10 cellular contexts compared by ENCODE assay signal in the genomic region with DNA sequence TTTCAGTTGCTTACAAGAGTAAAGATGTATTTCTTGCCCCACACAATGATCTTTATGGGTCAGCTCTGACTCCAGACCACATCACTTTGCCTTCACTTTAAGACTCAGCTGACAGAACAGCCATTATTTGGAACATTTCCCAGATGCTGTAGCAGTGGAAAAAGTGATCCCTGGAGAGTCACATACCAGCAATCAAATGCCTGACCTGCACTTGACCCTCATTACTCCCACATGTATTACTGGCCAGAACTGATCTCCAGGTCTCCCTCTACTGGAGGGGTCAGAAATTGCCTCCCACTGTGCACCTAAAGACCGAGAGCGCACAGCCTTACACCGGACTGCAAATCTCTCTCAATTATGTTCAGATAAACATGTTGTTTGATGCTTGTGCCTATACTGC.
DNase-seq lines count a peak whose midpoint lies in the region; ATAC-seq, FAIRE-seq and TF ChIP-seq lines count a peak whose summit lies in the region.
"Had no signal": no experiment of that assay in that cellular context is flagged by ENCODE, and none has a peak within 500 bp of the region (broad histone marks: within the 10 kb centered on the region; RNA-seq: fewer than 3 reads in every experiment).

No MANE protein-coding gene starts in this region.

- TF ChIP-seq CTCF in KMS-11 (conservative IDR thresholded peaks at IDR 0.05; ENCODE audit: low read depth, low read length) = 0 out of 2 replicates have a peak, but pooled peaks have one; percentile 13
- peak; percentile 36 to 61 (median 36); a peak in 5 of 6 replicates for TF ChIP-seq CTCF in K562 (IDR thresholded peaks at IDR 0.05 in 2 of 3, conservative IDR thresholded peaks at IDR 0.05 in 1 of 3; ENCODE audit: insufficient read depth in 2 of 3, low read depth in 1 of 3, low read length in 3 of 3)
- TF ChIP-seq CTCF in right lobe of liver (IDR thresholded peaks at IDR 0.05) = peak; percentile 29 to 50 (median 32)

- TF ChIP-seq EP300 in K562 (IDR thresholded peaks at IDR 0.05; ENCODE audit: low read length) = no peak

- FAIRE-seq in K562 (lab: Jason Lieb, UNC) = no peak
- FAIRE-seq: GM18507 had no signal

- DNase-seq in CMK (ENCODE audit: low read depth) (peak; percentile 7), K562 (ENCODE audit: extremely low read depth in 1 of 4, low spot score in 3 of 4) (peak; percentile 34 to 57 (median 46)), right lobe of liver (no peak), G401 (ENCODE audit: low spot score) (no peak)
- DNase-seq in activated naive CD4-positive, alpha-beta T cell (lab: John Stamatoyannopoulos, UW) = no peak
- DNase-seq: activated CD8-positive, alpha-beta T cell treated with anti-CD3 and anti-CD28 coated beads, Interleukin-2, amount 10 ng/mL, durations not matched to agents 7 days and 5 days had no signal

- H3K27ac ChIP-seq in KMS-11 (no peak overlapping the region), K562 (ENCODE audit: extremely low read depth, low read depth, low read length) (no peak overlapping the region), right lobe of liver (no peak overlapping the region)

- H3K36me3 ChIP-seq in KMS-11 (ENCODE audit: insufficient read depth) (no peaks in the 10 kb centered on the region), K562 (ENCODE audit: control insufficient read depth, insufficient read depth, low read length) (no peaks in the 10 kb centered on the region), right lobe of liver (no peaks in the 10 kb centered on the region)

- no peak overlapping the region for H3K4me2 ChIP-seq in KMS-11
- H3K4me2 ChIP-seq in K562 (ENCODE audit: insufficient read depth, low read length) = no peak overlapping the region

- CTCF ChIA-PET in K562 (lab: Yijun Ruan, JAX; ENCODE audit: low intra/inter-chr PET ratio) = no interaction called here

- ATAC-seq in K562 = peak; percentile 83
- ATAC-seq in right lobe of liver = peak; percentile 59 to 76 (median 68)
- no peak for ATAC-seq in HG03571 (IDR thresholded peaks at IDR 0.05; ENCODE audit: unreplicated experiment)
- ATAC-seq in GM18502 (IDR thresholded peaks at IDR 0.05; ENCODE audit: poor library complexity, unreplicated experiment) = no peak
- ATAC-seq: activated CD8-positive, alpha-beta T cell treated with anti-CD3 and anti-CD28 coated beads, Interleukin-2, amount 10 ng/mL, durations not matched to agents 7 days and 5 days had no signal

- TF ChIP-seq RAD21 in K562 (CRISPR knock-in tag; conservative IDR thresholded peaks at IDR 0.05 in 1 of 2, IDR thresholded peaks at IDR 0.05 in 1 of 2) = peak in 1 of 2 experiments; percentile 17; a peak in 1 of 4 replicates

- TF ChIP-seq POLR2A in K562 (conservative IDR thresholded peaks at IDR 0.05) (no peak), right lobe of liver (IDR thresholded peaks at IDR 0.05) (no peak)

- H3K9ac ChIP-seq in KMS-11 (no peak overlapping the region), K562 (ENCODE audit: insufficient read depth in 1 of 2, low read depth in 2 of 2, low read length in 2 of 2) (no peak overlapping the region)

- H3K4me3 ChIP-seq in KMS-11 (IDR thresholded peaks at IDR 0.05; ENCODE audit: insufficient read depth, low read depth, low read length) (no peak overlapping the region), K562 (no peak overlapping the region), right lobe of liver (no peak overlapping the region)

- in situ Hi-C loops in K562 (cut with MboI) (no loop called here), G401 (cut with HindIII; ENCODE audit: low sequenced_read_pairs) (no loop called here)

- no peaks in the 10 kb centered on the region for H3K9me1 ChIP-seq in K562 (ENCODE audit: control insufficient read depth, insufficient read depth, low read length)

- H4K20me1 ChIP-seq in KMS-11 (ENCODE audit: insufficient read depth) (no peaks in the 10 kb centered on the region), K562 (replicated peaks; ENCODE audit: control insufficient read depth, insufficient read depth, low read length) (no peaks in the 10 kb centered on the region)

- H3K4me1 ChIP-seq in KMS-11 (ENCODE audit: low read depth, poor library complexity, severe bottlenecking) = no peaks in the 10 kb centered on the region
- H3K4me1 ChIP-seq in K562 (replicated peaks in 1 of 2; ENCODE audit: control insufficient read depth in 2 of 2, insufficient read depth in 2 of 2, low read length in 2 of 2) = no peaks in the 10 kb centered on the region
- no peaks in the 10 kb centered on the region for H3K4me1 ChIP-seq in right lobe of liver

- H2AFZ ChIP-seq in KMS-11 (ENCODE audit: low read depth) (no peak overlapping the region), K562 (ENCODE audit: low read depth, low read length) (no peak overlapping the region)

- BruUV-seq in K562 (replicated peaks; lab: Mats Ljungman, UMichigan) = no TSS peak

- 33% methylated on average over 3 of the region's 3 CpGs for WGBS in K562 (ENCODE audit: insufficient coverage, low coverage, missing lambda C conversion rate)
- WGBS in right lobe of liver (ENCODE audit: insufficient coverage, low coverage, low lambda C conversion rate, missing lambda C conversion rate) = 78% methylated on average over 3 of the region's 3 CpGs

- POLR2A ChIA-PET in K562 (lab: Yijun Ruan, JAX) = interaction anchor here (0.6 kb wide), 1 partner anchor 680 kb away, joined by 3 read pairs; no protein-coding TSS in a partner anchor

- no peaks in the 10 kb centered on the region for H3K79me2 ChIP-seq in KMS-11 (ENCODE audit: insufficient read depth, low read depth)
- H3K79me2 ChIP-seq in K562 (ENCODE audit: control insufficient read depth, insufficient read depth, low read length) = no peaks in the 10 kb centered on the region

- H3K9me3 ChIP-seq in K562 (replicated peaks; ENCODE audit: control insufficient read depth, insufficient read depth, low read depth, low read length) = no peaks in the 10 kb centered on the region
- no peaks in the 10 kb centered on the region for H3K9me3 ChIP-seq in right lobe of liver

- intact Hi-C loops in K562 (cut with micrococcal nuclease) = no loop called here
- intact Hi-C loops in right lobe of liver (cut with DNase I) = no loop called here

- H3K27me3 ChIP-seq in KMS-11 (ENCODE audit: insufficient read depth, low read depth) = no peaks in the 10 kb centered on the region
- no peaks in the 10 kb centered on the region for H3K27me3 ChIP-seq in K562 (ENCODE audit: control insufficient read depth in 2 of 2, insufficient read depth in 2 of 2, low read length in 2 of 2)
- H3K27me3 ChIP-seq in right lobe of liver = no peaks in the 10 kb centered on the region

TF ChIP-seq in K562, 482 proteins besides CTCF, POLR2A, EP300 and RAD21:
- TF ChIP-seq, protein P1, sequence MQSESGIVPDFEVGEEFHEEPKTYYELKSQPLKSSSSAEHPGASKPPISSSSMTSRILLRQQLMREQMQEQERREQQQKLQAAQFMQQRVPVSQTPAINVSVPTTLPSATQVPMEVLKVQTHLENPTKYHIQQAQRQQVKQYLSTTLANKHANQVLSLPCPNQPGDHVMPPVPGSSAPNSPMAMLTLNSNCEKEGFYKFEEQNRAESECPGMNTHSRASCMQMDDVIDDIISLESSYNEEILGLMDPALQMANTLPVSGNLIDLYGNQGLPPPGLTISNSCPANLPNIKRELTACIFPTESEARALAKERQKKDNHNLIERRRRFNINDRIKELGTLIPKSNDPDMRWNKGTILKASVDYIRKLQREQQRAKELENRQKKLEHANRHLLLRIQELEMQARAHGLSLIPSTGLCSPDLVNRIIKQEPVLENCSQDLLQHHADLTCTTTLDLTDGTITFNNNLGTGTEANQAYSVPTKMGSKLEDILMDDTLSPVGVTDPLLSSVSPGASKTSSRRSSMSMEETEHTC (IDR thresholded peaks at IDR 0.05) = no peak
- TF ChIP-seq ZFX (CRISPR knock-in tag; IDR thresholded peaks at IDR 0.05) (no peak), SMC3 (conservative IDR thresholded peaks at IDR 0.05; ENCODE audit: insufficient read depth, low read depth, low read length) (0 out of 2 replicates have a peak, but pooled peaks have one; percentile 26)

Comparison
In these comparisons a context has a peak if more than half of its experiments do, and no peak if none do; other contexts are left out.
1. DNase-seq: peak in CMK (single experiment) and K562 (4 of 4); none in right lobe of liver (0 of 3), activated naive CD4-positive, alpha-beta T cell (0 of 4) and G401 (single experiment).
2. ATAC-seq: peak in K562 (single experiment) and right lobe of liver (4 of 4); none in HG03571 (single experiment) and GM18502 (single experiment).
3. Peak in every context shown above with its lines, with median percentiles within 50 percentile points of each other: CTCF ChIP-seq.